8 cellular contexts compared by ENCODE assay signal in the genomic region with DNA sequence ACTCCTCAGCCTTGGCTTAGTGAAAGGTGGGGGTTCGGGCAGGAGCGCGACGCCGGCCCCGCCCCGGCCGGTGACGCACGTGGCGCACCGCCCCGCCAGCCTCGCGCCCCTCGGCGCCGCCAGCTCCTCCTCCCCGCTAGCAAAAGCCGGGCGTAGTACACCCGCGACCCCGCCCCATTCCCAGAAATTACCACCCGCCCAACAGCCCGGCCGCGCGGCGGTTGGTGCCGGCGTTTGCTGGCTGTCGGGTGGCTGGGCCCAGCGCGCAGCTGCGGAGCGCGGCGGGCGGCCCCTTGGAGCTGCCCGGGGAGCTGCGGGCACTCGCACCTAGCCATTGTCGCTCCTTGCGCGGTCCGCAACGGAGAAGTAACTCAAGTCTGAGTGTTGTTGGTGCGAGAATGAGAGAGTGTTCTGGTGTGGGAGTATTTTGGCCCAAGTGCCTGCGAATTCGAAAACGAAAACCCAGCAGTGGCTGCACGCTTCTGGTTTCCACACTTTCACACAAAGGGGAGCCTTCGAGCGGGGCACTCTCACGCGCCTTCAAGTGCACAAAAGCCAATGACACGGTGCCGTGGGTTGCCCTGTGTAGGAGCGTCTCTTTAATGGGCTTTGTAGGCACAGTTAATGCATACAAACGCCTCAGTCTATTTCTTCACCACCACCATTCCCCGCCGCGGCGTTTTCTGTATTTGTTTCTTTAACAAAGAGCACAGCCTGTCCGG. TPM values are rescaled to one million over a fixed set of nuclear protein-coding genes. Genes with fewer than 3 reads are reported as not detected.
DNase-seq lines count a peak whose midpoint lies in the region; ATAC-seq and TF ChIP-seq lines count a peak whose summit lies in the region.

No MANE protein-coding gene starts in this region.

- peaks cover 22% of the 10 kb centered on the region for H3K27me3 Mint-ChIP-seq in activated naive CD8-positive, alpha-beta T cell treated with anti-CD3 and anti-CD28 coated beads for 36 hours

- H3K9ac ChIP-seq in parathyroid adenoma, result no peak overlapping the region

- H3K4me3 ChIP-seq in GM12865 (ENCODE audit: low read depth, low read length) (peak overlapping the region; percentile 96), parathyroid adenoma (ENCODE audit: low read depth, low read length) (peak overlapping the region; percentile 95), tibial artery (peak overlapping the region; percentile 86 to 87)

- no peaks in the 10 kb centered on the region for H3K27me3 ChIP-seq in parathyroid adenoma (ENCODE audit: control insufficient read depth, insufficient read depth, low read length)
- no peaks in the 10 kb centered on the region for H3K27me3 ChIP-seq in tibial artery

- H3K79me2 ChIP-seq in parathyroid adenoma, result peaks cover 6% of the 10 kb centered on the region

- H2AFZ ChIP-seq in parathyroid adenoma, result peak overlapping the region; percentile 96

- H3K4me1 Mint-ChIP-seq in activated naive CD8-positive, alpha-beta T cell treated with anti-CD3 and anti-CD28 coated beads for 36 hours, result peaks cover 10% of the 10 kb centered on the region

- H3K36me3 ChIP-seq in parathyroid adenoma (ENCODE audit: control insufficient read depth, insufficient read depth, low read length) (no peaks in the 10 kb centered on the region), tibial artery (no peaks in the 10 kb centered on the region)

- intact Hi-C loops in Right ventricle myocardium inferior (cut with DNase I) (loop anchor here (2.0 to 5.0 kb wide), 3 partner anchors 96 to 146 kb away; a partner anchor contains a TSS), tibial artery (cut with DNase I; ENCODE audit: low total_unique reads) (loop anchor here (5.0 to 10.0 kb wide), 3 partner anchors 96 to 163 kb away; a partner anchor contains a TSS)

- H3K27ac ChIP-seq in parathyroid adenoma (peak overlapping the region; percentile 98), tibial artery (peak overlapping the region; percentile 99 to 100)

- H3K27ac Mint-ChIP-seq in activated naive CD8-positive, alpha-beta T cell treated with anti-CD3 and anti-CD28 coated beads for 36 hours, result peak overlapping the region; percentile 84

- H3K4me3 Mint-ChIP-seq in activated naive CD8-positive, alpha-beta T cell treated with anti-CD3 and anti-CD28 coated beads for 36 hours, result peak overlapping the region; percentile 88

- H3K36me3 Mint-ChIP-seq in activated naive CD8-positive, alpha-beta T cell treated with anti-CD3 and anti-CD28 coated beads for 36 hours, result no peaks in the 10 kb centered on the region

- H3K4me1 ChIP-seq in parathyroid adenoma (no peaks in the 10 kb centered on the region), tibial artery (peaks cover 0 to 27% (median 7%) of the 10 kb centered on the region in 4 donors)

- H3K9me3 ChIP-seq in parathyroid adenoma (ENCODE audit: control insufficient read depth, low read length) (no peaks in the 10 kb centered on the region), tibial artery (no peaks in the 10 kb centered on the region)

- H3K4me2 ChIP-seq in parathyroid adenoma (ENCODE audit: low read length), result peak overlapping the region; percentile 100

- TF ChIP-seq CTCF in GM12865 (IDR thresholded peaks at IDR 0.05; ENCODE audit: insufficient read depth, low read depth, low read length, missing control alignments), result no peak
- no peak for TF ChIP-seq CTCF in parathyroid adenoma (IDR thresholded peaks at IDR 0.05)
- no peak for TF ChIP-seq CTCF in tibial artery (IDR thresholded peaks at IDR 0.05)

- ATAC-seq in HG02678 (IDR thresholded peaks at IDR 0.05; ENCODE audit: unreplicated experiment) (peak; percentile 75), Right ventricle myocardium inferior (peak; percentile 88)

- H3K9me3 Mint-ChIP-seq in activated naive CD8-positive, alpha-beta T cell treated with anti-CD3 and anti-CD28 coated beads for 36 hours, result no peaks in the 10 kb centered on the region

- DNase-seq in GM12865 (ENCODE audit: low read depth), result peak; percentile 92
- peak; percentile 88 for DNase-seq in NCI-H1105 (lab: John Stamatoyannopoulos, UW)
- peak; percentile 83 for DNase-seq in SKM-1 (lab: John Stamatoyannopoulos, UW; ENCODE audit: unreplicated experiment)
- DNase-seq in activated naive CD8-positive, alpha-beta T cell treated with anti-CD3 and anti-CD28 coated beads for 36 hours, result peak; percentile 92
- DNase-seq in Right ventricle myocardium inferior (ENCODE audit: missing footprints), result peak; percentile 98
- DNase-seq in tibial artery, result peak; percentile 95 to 98

RNA-seq across cellular contexts. Expression of a gene that starts 1.0 kb away (rescaled TPM):
- total RNA-seq in activated naive CD8-positive, alpha-beta T cell treated with anti-CD3 and anti-CD28 coated beads for 36 hours, result 10 to 100 TPM; 23.4 TPM
- total RNA-seq in Right ventricle myocardium inferior, result 38.0 TPM

Comparison
In these comparisons a context has a peak if more than half of its experiments do, and no peak if none do; other contexts are left out.
1. Peak in every context shown above with its lines: DNase-seq, ATAC-seq, H3K4me3 ChIP-seq and H3K27ac ChIP-seq.